11 cellular contexts compared by ENCODE assay signal in genomic region chr2:24454258-24454657, GRCh38. TPM values are rescaled to one million over a fixed set of nuclear protein-coding genes. Genes with fewer than 3 reads are reported as not detected.
DNase-seq lines count a peak whose midpoint lies in the region; ATAC-seq and TF ChIP-seq lines count a peak whose summit lies in the region.
"Had no signal": no experiment of that assay in that cellular context is flagged by ENCODE, and none has a peak within 500 bp of the region (broad histone marks: within the 10 kb centered on the region; RNA-seq: fewer than 3 reads in every experiment).

No MANE protein-coding gene starts in this region.

- H3K9me1 ChIP-seq in IMR-90 (ENCODE audit: insufficient read depth, low read length): 0 out of 2 replicates have a peak, but pooled peaks cover 4% of the 10 kb centered on the region

- dilution Hi-C loops in IMR-90 (cut with HindIII; ENCODE audit: low sequenced_read_pairs, unreplicated experiment): no loop called here

- H3K27me3 ChIP-seq in IMR-90 (ENCODE audit: control insufficient read depth, insufficient read depth, low read length): peaks cover 4% of the 10 kb centered on the region
- no peaks in the 10 kb centered on the region for H3K27me3 ChIP-seq in lower lobe of right lung (ENCODE audit: low read depth)
- H3K27me3 ChIP-seq in PC-3 (ENCODE audit: low read length): no peaks in the 10 kb centered on the region
- H3K27me3 ChIP-seq: left lung had no signal

- DNase-seq in IMR-90 (peak; percentile 17), brain pericyte (ENCODE audit: low read depth, low spot score) (peak; percentile 29), lower lobe of right lung (no peak), substantia nigra (lab: John Stamatoyannopoulos, UW) (no peak), DMS114 treated with DMSO at 0.1 percent for 48 hours (lab: John Stamatoyannopoulos, UW; ENCODE audit: unreplicated experiment) (no peak), activated T-cell treated with anti-CD3 and anti-CD28 coated beads for 4 hours (no peak), GM10266 (ENCODE audit: extremely low spot score) (no peak), PC-3 (no peak)
- DNase-seq: dermis blood vessel endothelial cell, left lung, NCI-H1048 had no signal

- H2AK9ac ChIP-seq in IMR-90 (replicated peaks; ENCODE audit: low read depth, low read length, poor library complexity): no peak overlapping the region

- no peak overlapping the region for H3K27ac ChIP-seq in IMR-90 (ENCODE audit: insufficient read depth, low read length)
- H3K27ac ChIP-seq in lower lobe of right lung: peak overlapping the region; percentile 9
- H3K27ac ChIP-seq in substantia nigra (ENCODE audit: low read depth, low read length, poor library complexity, severe bottlenecking): peak overlapping the region; percentile 39
- H3K27ac ChIP-seq in PC-3 (ENCODE audit: low read length): no peak overlapping the region

- H2BK120ac ChIP-seq in IMR-90 (ENCODE audit: low read depth, low read length): no peak overlapping the region

- intact Hi-C loops in IMR-90 (cut with micrococcal nuclease) (no loop called here), lower lobe of right lung (cut with DNase I) (no loop called here), PC-3 (cut with micrococcal nuclease) (no loop called here)

- H2AFZ ChIP-seq in IMR-90 (replicated peaks; ENCODE audit: low read length, poor library complexity): peak overlapping the region; percentile 78
- no peak overlapping the region for H2AFZ ChIP-seq in PC-3 (ENCODE audit: low read length)

- 0 out of 2 replicates have a peak overlapping the region, but pooled peaks have one; percentile 26 for H3K4me3 ChIP-seq in IMR-90 (ENCODE audit: insufficient read depth, low read depth, low read length)
- H3K4me3 ChIP-seq in lower lobe of right lung: peak overlapping the region; percentile 12
- no peak overlapping the region for H3K4me3 ChIP-seq in PC-3 (ENCODE audit: low read length)
- H3K4me3 ChIP-seq: left lung had no signal

- TF ChIP-seq POLR2A in IMR-90 (IDR thresholded peaks at IDR 0.05; ENCODE audit: low read depth, low read length): no peak

- H4K8ac ChIP-seq in IMR-90 (ENCODE audit: low read depth in 2 of 2, low read length in 2 of 2): no peak overlapping the region

- no peak overlapping the region for H2BK5ac ChIP-seq in IMR-90 (ENCODE audit: low read depth, low read length, poor library complexity, severe bottlenecking)

- no TSS peak for BruUV-seq in IMR-90 (replicated peaks; lab: Mats Ljungman, UMichigan)
- no TSS peak for BruUV-seq in PC-3 (replicated peaks; lab: Mats Ljungman, UMichigan)

- H3K23ac ChIP-seq in IMR-90 (ENCODE audit: low read depth, low read length): no peak overlapping the region

- H3K4me2 ChIP-seq in IMR-90 (ENCODE audit: low read depth, low read length): peak overlapping the region; percentile 94
- H3K4me2 ChIP-seq in PC-3 (ENCODE audit: low read length): no peak overlapping the region

- in situ Hi-C loops in IMR-90 (cut with MboI; ENCODE audit: low sequenced_read_pairs): no loop called here

- no peaks in the 10 kb centered on the region for H4K20me1 ChIP-seq in IMR-90 (ENCODE audit: insufficient read depth, low read length)
- H4K20me1 ChIP-seq in PC-3 (ENCODE audit: low read length): no peaks in the 10 kb centered on the region

- H4K5ac ChIP-seq in IMR-90 (ENCODE audit: low read depth, low read length): no peak overlapping the region

- no peaks in the 10 kb centered on the region for H3K36me3 ChIP-seq in IMR-90 (ENCODE audit: control insufficient read depth, insufficient read depth, low read length)
- H3K36me3 ChIP-seq in lower lobe of right lung: no peaks in the 10 kb centered on the region
- H3K36me3 ChIP-seq in PC-3 (ENCODE audit: low read depth, low read length): no peaks in the 10 kb centered on the region
- H3K36me3 ChIP-seq: left lung had no signal

- 19% methylated on average over 6 of the region's 13 CpGs; no CpG with 5 or more reads in 1 of the 2 experiments for WGBS in IMR-90 (ENCODE audit: extremely low coverage in 2 of 2, insufficient read length in 1 of 2), 2 experiments

- H3K14ac ChIP-seq in IMR-90 (replicated peaks; ENCODE audit: low read depth, low read length): no peak overlapping the region

- peak overlapping the region; percentile 17; the same call in 1 of the 2 replicates for H3K9ac ChIP-seq in IMR-90 (ENCODE audit: low read depth, low read length)
- H3K9ac ChIP-seq in PC-3 (ENCODE audit: low read length): no peak overlapping the region

- H3K9me3 ChIP-seq in IMR-90 (ENCODE audit: control insufficient read depth, insufficient read depth, low read length) (peaks cover 5% of the 10 kb centered on the region), lower lobe of right lung (peaks cover 7% of the 10 kb centered on the region), PC-3 (ENCODE audit: low read length) (0 out of 2 replicates have a peak, but pooled peaks cover 5% of the 10 kb centered on the region)
- H3K9me3 ChIP-seq: left lung had no signal

- H3F3A ChIP-seq in PC-3 (ENCODE audit: low read length, unreplicated experiment): no peaks in the 10 kb centered on the region

- peaks cover 3% of the 10 kb centered on the region; the same call in 1 of the 2 replicates for H3K4me1 ChIP-seq in IMR-90 (ENCODE audit: control insufficient read depth, insufficient read depth, low read length)
- no peaks in the 10 kb centered on the region for H3K4me1 ChIP-seq in lower lobe of right lung
- H3K4me1 ChIP-seq in PC-3 (ENCODE audit: insufficient read depth, low read length): peaks cover 13% of the 10 kb centered on the region

- no peaks in the 10 kb centered on the region for H3K79me2 ChIP-seq in PC-3 (ENCODE audit: low read length)

- no peak overlapping the region for H3K4ac ChIP-seq in IMR-90 (ENCODE audit: low read depth, low read length)

- H2AK5ac ChIP-seq in IMR-90 (ENCODE audit: low read depth, low read length): no peak overlapping the region

- CTCF ChIA-PET in IMR-90 (lab: Yijun Ruan, JAX) (interaction anchor here (0.6 kb wide), 3 partner anchors 36 to 338 kb away, joined by 3 to 4 read pairs (median 4); no protein-coding TSS in a partner anchor), PC-3 (lab: Charles Lee) (no interaction called here)

- H2BK20ac ChIP-seq in IMR-90 (ENCODE audit: low read depth, low read length): no peak overlapping the region

- POLR2A ChIA-PET in IMR-90 (lab: Charles Lee; ENCODE audit: unreplicated experiment) (interaction anchor here (0.7 kb wide), 1 partner anchor 708 kb away, joined by 3 read pairs; no protein-coding TSS in a partner anchor), PC-3 (lab: Charles Lee; ENCODE audit: unreplicated experiment) (interaction anchor here (0.6 kb wide), 1 partner anchor 67 kb away, joined by 3 read pairs; no protein-coding TSS in a partner anchor)

- no peaks in the 10 kb centered on the region for H3K9me2 ChIP-seq in PC-3 (replicated peaks; ENCODE audit: low read length)

- no peak for TF ChIP-seq RAD21 in IMR-90 (IDR thresholded peaks at IDR 0.05; ENCODE audit: low read length)

- no peaks in the 10 kb centered on the region for H3K79me1 ChIP-seq in IMR-90 (ENCODE audit: low read depth in 1 of 2, low read length in 2 of 2)

- no peak for TF ChIP-seq CTCF in IMR-90 (conservative IDR thresholded peaks at IDR 0.05; ENCODE audit: low read depth, low read length)
- TF ChIP-seq CTCF in lower lobe of right lung (IDR thresholded peaks at IDR 0.05): no peak
- TF ChIP-seq CTCF in GM10266 (IDR thresholded peaks at IDR 0.05; ENCODE audit: control insufficient read depth, insufficient read depth, low read depth, missing control alignments): no peak
- TF ChIP-seq CTCF in PC-3 (conservative IDR thresholded peaks at IDR 0.05; ENCODE audit: low read depth, low read length): no peak

- 0 out of 2 replicates have a peak, but pooled peaks have one; percentile 22 for ATAC-seq in IMR-90 (ENCODE audit: low read depth)
- ATAC-seq in lower lobe of right lung: no peak
- ATAC-seq in PC-3: no peak
- ATAC-seq: left lung had no signal

- no peak overlapping the region for H4K91ac ChIP-seq in IMR-90 (ENCODE audit: insufficient read depth, low read depth, low read length)

- H2BK15ac ChIP-seq in IMR-90 (ENCODE audit: low read depth, low read length): no peak overlapping the region

- H3K18ac ChIP-seq in IMR-90 (ENCODE audit: low read depth, low read length): no peak overlapping the region

- no peak overlapping the region for H3K56ac ChIP-seq in IMR-90 (ENCODE audit: extremely low read depth, insufficient read depth, low read length)

TF ChIP-seq in IMR-90, 13 proteins besides CTCF, POLR2A, EP300 and RAD21 (continues in another document):
- TF ChIP-seq RFX5 (IDR thresholded peaks at IDR 0.05; ENCODE audit: low read depth, low read length) (no peak), NFE2L2 (IDR thresholded peaks at IDR 0.05; ENCODE audit: low read depth, low read length) (no peak), FOS (IDR thresholded peaks at IDR 0.05; ENCODE audit: low read depth, low read length) (no peak), RCOR1 (IDR thresholded peaks at IDR 0.05; ENCODE audit: insufficient replicate concordance, low read length) (no peak), MAFK (IDR thresholded peaks at IDR 0.05; ENCODE audit: low read depth, low read length) (no peak), CHD1 (IDR thresholded peaks at IDR 0.05; ENCODE audit: low read depth, low read length) (no peak), BHLHE40 (IDR thresholded peaks at IDR 0.05; ENCODE audit: low read depth, low read length) (no peak), MAZ (IDR thresholded peaks at IDR 0.05; ENCODE audit: borderline replicate concordance, low read depth, low read length) (no peak), USF2 (IDR thresholded peaks at IDR 0.05; ENCODE audit: low read depth, low read length) (no peak), MXI1 (IDR thresholded peaks at IDR 0.05; ENCODE audit: borderline replicate concordance, low read depth, low read length) (no peak), SMC3 (IDR thresholded peaks at IDR 0.05; ENCODE audit: low read depth, low read length) (no peak), CEBPB (IDR thresholded peaks at IDR 0.05; ENCODE audit: low read depth, low read length) (no peak)

RNA-seq across cellular contexts. Expression of gene NCOA1, which starts 36.8 kb away (rescaled TPM):
- 11.3 and 13.1 TPM in 2 replicates for total RNA-seq in IMR-90 (2012; rRNA removed)
- polyA plus RNA-seq in IMR-90 (2012; rRNA removed): 6.7 and 6.9 TPM in 2 replicates
- 2.2 and 2.7 TPM in 2 replicates for polyA plus RNA-seq in IMR-90 (2012; cell fraction: cytosol; rRNA removed)
- polyA plus RNA-seq in IMR-90 (2012; cell fraction: nucleus; rRNA removed; ENCODE audit: low replicate concordance): 3.8 and 13.9 TPM in 2 replicates
- total RNA-seq in lower lobe of right lung: 48.3 TPM
- 7.5 and 8.2 TPM in 2 replicates for total RNA-seq in PC-3 (2014; rRNA removed)

Comparison
In these comparisons a context has a peak if more than half of its experiments do, and no peak if none do; other contexts are left out.
1. DNase-seq: peak in IMR-90 (single experiment) and brain pericyte (single experiment); none in lower lobe of right lung (single experiment), substantia nigra (0 of 49), DMS114 treated with DMSO at 0.1 percent for 48 hours (single experiment), activated T-cell treated with anti-CD3 and anti-CD28 coated beads for 4 hours (single experiment), GM10266 (single experiment) and PC-3 (single experiment).
2. H3K27ac ChIP-seq: peak in lower lobe of right lung (single experiment) and substantia nigra (single experiment); none in IMR-90 (single experiment) and PC-3 (single experiment).